In genomic region chr18:13543144-13543543, GRCh38 we compare ENCODE assay signal across 15 cellular contexts.
DNase-seq lines count a peak whose midpoint lies in the region; ATAC-seq and TF ChIP-seq lines count a peak whose summit lies in the region.
"Had no signal": no experiment of that assay in that cellular context is flagged by ENCODE, and none has a peak within 500 bp of the region (broad histone marks: within the 10 kb centered on the region; RNA-seq: fewer than 3 reads in every experiment).

No MANE protein-coding gene starts in this region.

- H3K4me1 Mint-ChIP-seq in WTC11 (peaks cover 21% of the 10 kb centered on the region), neural crest cell (no peaks in the 10 kb centered on the region), type B pancreatic cell (ENCODE audit: unreplicated experiment) (peaks cover 6% of the 10 kb centered on the region)

- H3K36me3 Mint-ChIP-seq in WTC11: no peaks in the 10 kb centered on the region
- no peaks in the 10 kb centered on the region for H3K36me3 Mint-ChIP-seq in neural crest cell (ENCODE audit: low read depth)
- H3K36me3 Mint-ChIP-seq in type B pancreatic cell: no peaks in the 10 kb centered on the region

- H3K27ac Mint-ChIP-seq in WTC11 (0 out of 2 replicates have a peak overlapping the region, but pooled peaks have one; percentile 7), neural crest cell (ENCODE audit: unreplicated experiment) (peak overlapping the region; percentile 5), type B pancreatic cell (no peak overlapping the region)
- H3K27ac Mint-ChIP-seq: B cell, HFFc6 had no signal

- no peaks in the 10 kb centered on the region for H3K27me3 Mint-ChIP-seq in WTC11 (ENCODE audit: low read depth)
- no peaks in the 10 kb centered on the region for H3K27me3 Mint-ChIP-seq in neural crest cell (ENCODE audit: low read depth)
- peaks cover 8% of the 10 kb centered on the region for H3K27me3 Mint-ChIP-seq in type B pancreatic cell
- H3K27me3 Mint-ChIP-seq: B cell; CD8-positive, alpha-beta memory T cell had no signal

- no peaks in the 10 kb centered on the region for H3K9me3 ChIP-seq in right cardiac atrium (ENCODE audit: control insufficient read depth, low read length)

- H3K27me3 ChIP-seq in right cardiac atrium (ENCODE audit: control insufficient read depth, insufficient read depth): no peaks in the 10 kb centered on the region

- TF ChIP-seq CTCF in WTC11 (IDR thresholded peaks at IDR 0.05) (no peak), neural crest cell (conservative IDR thresholded peaks at IDR 0.05) (no peak), type B pancreatic cell (conservative IDR thresholded peaks at IDR 0.05) (no peak), RWPE1 (conservative IDR thresholded peaks at IDR 0.05; ENCODE audit: low read depth) (no peak)

- WGBS in right cardiac atrium: 89% methylated on average over 4 of the region's 4 CpGs

- ATAC-seq in right cardiac atrium (no peak), Right ventricle myocardium inferior (no peak), WTC11 (no peak)

- H3K27ac ChIP-seq in right cardiac atrium (ENCODE audit: low read length) (peak overlapping the region; percentile 28), RWPE1 (no peak overlapping the region)

- peaks cover 10% of the 10 kb centered on the region for H3K4me1 ChIP-seq in right cardiac atrium (ENCODE audit: control insufficient read depth, insufficient read depth, low read length)

- H3K4me3 Mint-ChIP-seq in WTC11: no peak overlapping the region
- H3K4me3 Mint-ChIP-seq in neural crest cell: no peak overlapping the region
- no peak overlapping the region for H3K4me3 Mint-ChIP-seq in type B pancreatic cell
- H3K4me3 Mint-ChIP-seq: B cell; CD8-positive, alpha-beta memory T cell; HFFc6 had no signal

- POLR2A ChIA-PET in WTC11 (lab: Charles Lee): no interaction called here
- POLR2A ChIA-PET in RWPE1 (lab: Yijun Ruan, JAX; ENCODE audit: low non-redundant PET): no interaction called here

- intact Hi-C loops in right cardiac atrium (cut with DNase I): no loop called here
- intact Hi-C loops in Right ventricle myocardium inferior (cut with DNase I): no loop called here

- DNase-seq in right cardiac atrium: no peak
- DNase-seq in Right ventricle myocardium inferior (ENCODE audit: missing footprints): no peak
- DNase-seq in WTC11 (ENCODE audit: low spot score): no peak
- DNase-seq in neural crest cell (ENCODE audit: low read depth, low spot score): no peak
- DNase-seq in type B pancreatic cell (ENCODE audit: extremely low spot score, unreplicated experiment): peak; percentile 6
- no peak for DNase-seq in GM19238 (ENCODE audit: insufficient read length, low spot score)
- DNase-seq in NCI-H1436 treated with DMSO at 0.1 percent for 48 hours (lab: John Stamatoyannopoulos, UW): no peak
- no peak for DNase-seq in RWPE1 (ENCODE audit: low spot score)
- DNase-seq: CD8-positive, alpha-beta memory T cell; HFFc6; KG1; NCI-H1092 treated with DMSO at 0.1 percent for 48 hours; NCI-H1694 treated with DMSO at 0.1 percent for 48 hours; SHP77 treated with DMSO at 0.1 percent for 48 hours had no signal

- H3K4me3 ChIP-seq in right cardiac atrium (ENCODE audit: low read length): no peak overlapping the region

- peaks cover 4% of the 10 kb centered on the region; the same call in 1 of the 2 replicates for H3K9me3 Mint-ChIP-seq in WTC11
- H3K9me3 Mint-ChIP-seq in neural crest cell: no peaks in the 10 kb centered on the region
- no peaks in the 10 kb centered on the region for H3K9me3 Mint-ChIP-seq in type B pancreatic cell
- H3K9me3 Mint-ChIP-seq: CD8-positive, alpha-beta memory T cell; HFFc6 had no signal

- CTCF ChIA-PET in WTC11 (lab: Charles Lee): no interaction called here
- CTCF ChIA-PET in RWPE1 (lab: Yijun Ruan, JAX): interaction anchor here (0.6 kb wide), 1 partner anchor 343 kb away, joined by 3 read pairs; no protein-coding TSS in a partner anchor

TF ChIP-seq in WTC11, 78 proteins besides CTCF, POLR2A, EP300 and RAD21:
- TF ChIP-seq ZSCAN18 (CRISPR knock-in tag; IDR thresholded peaks at IDR 0.05) (no peak), ESRRA (CRISPR knock-in tag; IDR thresholded peaks at IDR 0.05; ENCODE audit: borderline replicate concordance) (no peak), MXD4 (CRISPR knock-in tag; IDR thresholded peaks at IDR 0.05; ENCODE audit: borderline replicate concordance) (no peak), CREM (CRISPR knock-in tag; IDR thresholded peaks at IDR 0.05) (no peak), TEAD1 (CRISPR knock-in tag; IDR thresholded peaks at IDR 0.05) (no peak), ZNF317 (CRISPR knock-in tag; IDR thresholded peaks at IDR 0.05; ENCODE audit: borderline replicate concordance, low read depth) (no peak), SMAD3 (CRISPR knock-in tag; IDR thresholded peaks at IDR 0.05; ENCODE audit: borderline replicate concordance) (no peak), ZNF219 (CRISPR knock-in tag; IDR thresholded peaks at IDR 0.05; ENCODE audit: borderline replicate concordance) (no peak), FOXK1 (CRISPR knock-in tag; IDR thresholded peaks at IDR 0.05) (no peak), IRF1 (CRISPR knock-in tag; IDR thresholded peaks at IDR 0.05) (no peak), ZNF512 (CRISPR knock-in tag; IDR thresholded peaks at IDR 0.05; ENCODE audit: borderline replicate concordance) (no peak), CREB1 (CRISPR knock-in tag; IDR thresholded peaks at IDR 0.05) (no peak), E2F1 (CRISPR knock-in tag; IDR thresholded peaks at IDR 0.05) (no peak), KAT7 (CRISPR knock-in tag; IDR thresholded peaks at IDR 0.05; ENCODE audit: borderline replicate concordance) (no peak)
